8 cellular contexts compared by ENCODE assay signal in genomic region chr1:32619701-32620485, GRCh38. TPM values are rescaled to one million over a fixed set of nuclear protein-coding genes. Genes with fewer than 3 reads are reported as not detected.
DNase-seq lines count a peak whose midpoint lies in the region; ATAC-seq, FAIRE-seq and TF ChIP-seq lines count a peak whose summit lies in the region.

No MANE protein-coding gene starts in this region.

- H3K9me3 ChIP-seq in K562 (replicated peaks; ENCODE audit: control insufficient read depth, insufficient read depth, low read depth, low read length): no peaks in the 10 kb centered on the region

- no TSS peak for BruUV-seq in K562 (replicated peaks; lab: Mats Ljungman, UMichigan)

- POLR2A ChIA-PET in K562 (lab: Yijun Ruan, JAX): interaction anchor here (1.2 kb wide), 1 partner anchor 10 kb away, joined by 5 read pairs; no protein-coding TSS in a partner anchor

- no peak for TF ChIP-seq EP300 in K562 (IDR thresholded peaks at IDR 0.05; ENCODE audit: low read length)

- intact Hi-C loops in K562 (cut with micrococcal nuclease): loop anchor here (5.0 kb wide), 1 partner anchor 98 kb away; no protein-coding TSS in a partner anchor

- no peaks in the 10 kb centered on the region for H3K27me3 ChIP-seq in K562 (ENCODE audit: control insufficient read depth in 2 of 2, insufficient read depth in 2 of 2, low read length in 2 of 2)

- peak in 2 of 3 experiments; percentile 3 to 43; a peak in 3 of 6 replicates for TF ChIP-seq CTCF in K562 (IDR thresholded peaks at IDR 0.05 in 2 of 3, conservative IDR thresholded peaks at IDR 0.05 in 1 of 3; ENCODE audit: insufficient read depth in 2 of 3, low read depth in 1 of 3, low read length in 3 of 3)

- no peak for TF ChIP-seq POLR2A in K562 (conservative IDR thresholded peaks at IDR 0.05)
- TF ChIP-seq POLR2A in H54 (IDR thresholded peaks at IDR 0.05; ENCODE audit: low read depth, low read length): no peak

- DNase-seq in K562 (ENCODE audit: extremely low read depth in 1 of 4, low spot score in 3 of 4) (no peak), middle frontal gyrus (ENCODE audit: extremely low spot score, low spot score) (no peak), UCSD-AML1 (lab: John Stamatoyannopoulos, UW; ENCODE audit: unreplicated experiment) (no peak), NCI-H345 treated with DMSO at 0.1 percent for 48 hours (lab: John Stamatoyannopoulos, UW; ENCODE audit: unreplicated experiment) (no peak), H54 (ENCODE audit: insufficient read length, low spot score) (no peak)

- H4K20me1 ChIP-seq in K562 (replicated peaks; ENCODE audit: control insufficient read depth, insufficient read depth, low read length): no peaks in the 10 kb centered on the region; the same call in 1 of the 2 replicates

- in situ Hi-C loops in K562 (cut with MboI): no loop called here

- WGBS in K562 (ENCODE audit: insufficient coverage, low coverage, missing lambda C conversion rate): 65% methylated on average over 5 of the region's 5 CpGs

- H3K4me1 ChIP-seq in K562 (replicated peaks in 1 of 2; ENCODE audit: control insufficient read depth in 2 of 2, insufficient read depth in 2 of 2, low read length in 2 of 2): no peaks in the 10 kb centered on the region; a peak in 1 of 5 replicates

- H3K4me2 ChIP-seq in K562 (ENCODE audit: insufficient read depth, low read length): no peak overlapping the region

- H3K36me3 ChIP-seq in K562 (ENCODE audit: control insufficient read depth, insufficient read depth, low read length): peaks cover 19% of the 10 kb centered on the region; the same call in 1 of the 3 replicates

- H3K9ac ChIP-seq in K562 (ENCODE audit: insufficient read depth in 1 of 2, low read depth in 2 of 2, low read length in 2 of 2): no peak overlapping the region

- H3K4me3 ChIP-seq in K562: no peak overlapping the region

- TF ChIP-seq RAD21 in K562 (CRISPR knock-in tag; conservative IDR thresholded peaks at IDR 0.05 in 1 of 2, IDR thresholded peaks at IDR 0.05 in 1 of 2): peak; percentile 40

- peak; percentile 82 for ATAC-seq in GM18517 (IDR thresholded peaks at IDR 0.05; ENCODE audit: unreplicated experiment)
- ATAC-seq in HG02981 (IDR thresholded peaks at IDR 0.05; ENCODE audit: unreplicated experiment): peak; percentile 79
- ATAC-seq in K562: no peak

- H3K9me1 ChIP-seq in K562 (ENCODE audit: control insufficient read depth, insufficient read depth, low read length): no peaks in the 10 kb centered on the region

- CTCF ChIA-PET in K562 (lab: Yijun Ruan, JAX; ENCODE audit: low intra/inter-chr PET ratio): no interaction called here

- no peak overlapping the region for H3K27ac ChIP-seq in K562 (ENCODE audit: extremely low read depth, low read depth, low read length)

- peak; percentile 57 for FAIRE-seq in A204.1 (lab: Jason Lieb, UNC)
- FAIRE-seq in K562 (lab: Jason Lieb, UNC): no peak
- FAIRE-seq in H54 (lab: Jason Lieb, UNC): no peak

- no peak overlapping the region for H2AFZ ChIP-seq in K562 (ENCODE audit: low read depth, low read length)

- H3K79me2 ChIP-seq in K562 (ENCODE audit: control insufficient read depth, insufficient read depth, low read length): no peaks in the 10 kb centered on the region

TF ChIP-seq in K562, 482 proteins besides CTCF, POLR2A, EP300 and RAD21:
- no peak for TF ChIP-seq IFI16 (CRISPR knock-in tag; IDR thresholded peaks at IDR 0.05)
- TF ChIP-seq SUPT5H (IDR thresholded peaks at IDR 0.05): 0 out of 2 replicates have a peak, but pooled peaks have one; percentile 20

RNA-seq across cellular contexts. Expression of gene ZBTB8OS, which starts 30.5 kb away (rescaled TPM):
- 58.9 and 105 TPM in 2 replicates for total RNA-seq in K562 (2011; cell fraction: chromatin; rRNA removed; ENCODE audit: low replicate concordance)
- total RNA-seq in K562 (2011; cell fraction: nucleolus; rRNA removed): 34.9 and 36.2 TPM in 2 replicates
- 58.9 and 112 TPM in 2 replicates for total RNA-seq in K562 (2011; cell fraction: nucleoplasm; rRNA removed)
- total RNA-seq in K562 (2014; rRNA removed): 57.8 and 59.0 TPM in 2 replicates
- total RNA-seq in K562 (2014; rRNA removed; fragmentation: Illumina TruSeq; extraction: Trizol): 110 and 130 TPM in 2 replicates
- total RNA-seq in K562 (2015; rRNA removed; fragmentation: Illumina TruSeq; extraction: Trizol): 104 and 107 TPM in 2 replicates
- total RNA-seq in K562 (2021): 54.8 and 65.0 TPM in 2 replicates
- polyA plus RNA-seq in K562 (2011; rRNA removed): 86.5 and 114 TPM in 2 replicates
- 29.5 and 65.1 TPM in 2 replicates for polyA plus RNA-seq in K562 (2011; cell fraction: cytosol; rRNA removed)
- polyA plus RNA-seq in K562 (2011; cell fraction: nucleus; rRNA removed): 23.2 and 42.5 TPM in 2 replicates
- polyA plus RNA-seq in K562 (2012): 63.5 and 115 TPM in 2 replicates
- polyA plus RNA-seq in K562 (2014; fragmentation: Illumina TruSeq; extraction: Trizol): 104 TPM in 2 replicates
- 100 to 1,000 TPM; 188 to 230 TPM for polyA plus RNA-seq in K562 (2014; fragmentation: Nextera tagmentation; extraction: Ambion mirVana)
- polyA plus RNA-seq in K562 (2014; rRNA removed): 104 and 133 TPM in 2 replicates
- 77.0 and 79.3 TPM in 2 replicates for polyA minus RNA-seq in K562 (2011; rRNA and poly(A)+ RNA removed)
- 10.2 and 15.9 TPM in 2 replicates for polyA minus RNA-seq in K562 (2011; cell fraction: cytosol; rRNA and poly(A)+ RNA removed)
- 8.2 and 15.6 TPM in 2 replicates for polyA minus RNA-seq in K562 (2011; cell fraction: nucleus; rRNA and poly(A)+ RNA removed)

RNA-seq across cellular contexts. Expression of gene RBBP4, which starts 31.1 kb away (rescaled TPM):
- total RNA-seq in K562 (2011; cell fraction: chromatin; rRNA removed; ENCODE audit: low replicate concordance): 328 and 440 TPM in 2 replicates
- total RNA-seq in K562 (2011; cell fraction: nucleolus; rRNA removed): 128 and 154 TPM in 2 replicates
- total RNA-seq in K562 (2011; cell fraction: nucleoplasm; rRNA removed): 199 and 220 TPM in 2 replicates
- 185 and 228 TPM in 2 replicates for total RNA-seq in K562 (2014; rRNA removed)
- 321 and 363 TPM in 2 replicates for total RNA-seq in K562 (2014; rRNA removed; fragmentation: Illumina TruSeq; extraction: Trizol)
- 245 and 259 TPM in 2 replicates for total RNA-seq in K562 (2015; rRNA removed; fragmentation: Illumina TruSeq; extraction: Trizol)
- 387 and 409 TPM in 2 replicates for total RNA-seq in K562 (2021)
- polyA plus RNA-seq in K562 (2011; rRNA removed): 193 and 262 TPM in 2 replicates
- 92.5 and 178 TPM in 2 replicates for polyA plus RNA-seq in K562 (2011; cell fraction: cytosol; rRNA removed)
- polyA plus RNA-seq in K562 (2011; cell fraction: nucleus; rRNA removed): 133 and 195 TPM in 2 replicates
- polyA plus RNA-seq in K562 (2012): 259 and 329 TPM in 2 replicates
- 293 and 326 TPM in 2 replicates for polyA plus RNA-seq in K562 (2014; fragmentation: Illumina TruSeq; extraction: Trizol)
- 100 to 1,000 TPM; 248 to 285 TPM for polyA plus RNA-seq in K562 (2014; fragmentation: Nextera tagmentation; extraction: Ambion mirVana)
- polyA plus RNA-seq in K562 (2014; rRNA removed): 247 and 254 TPM in 2 replicates
- polyA minus RNA-seq in K562 (2011; rRNA and poly(A)+ RNA removed): 391 and 487 TPM in 2 replicates
- 178 and 220 TPM in 2 replicates for polyA minus RNA-seq in K562 (2011; cell fraction: cytosol; rRNA and poly(A)+ RNA removed)
- polyA minus RNA-seq in K562 (2011; cell fraction: nucleus; rRNA and poly(A)+ RNA removed): 63.1 and 166 TPM in 2 replicates
